1 cellular context compared by ENCODE assay signal in the genomic region with DNA sequence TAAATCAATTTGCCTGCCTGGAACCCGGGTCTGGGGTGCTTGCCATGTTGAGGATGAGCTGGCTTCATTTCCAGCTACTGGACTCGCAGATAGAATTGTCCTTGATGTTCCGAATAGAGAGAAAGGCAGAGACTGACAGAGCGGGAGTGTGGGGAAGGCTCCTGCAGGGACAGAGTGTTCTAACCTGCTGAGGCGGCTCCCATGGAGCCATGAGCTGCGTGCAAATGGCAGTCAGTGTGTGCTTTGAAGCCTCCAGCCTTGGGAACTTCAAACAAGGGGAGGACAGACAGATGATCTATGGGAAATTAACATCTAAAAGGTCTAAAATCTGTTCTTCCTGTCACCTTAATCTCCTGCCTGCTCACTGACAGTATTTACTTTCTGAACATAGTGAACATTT.
A peak's percentile ranks its signal among the peaks of the same experiment; 100 is the strongest.
TF ChIP-seq lines count a peak whose summit lies in the region.

No MANE protein-coding gene starts in this region.

TF ChIP-seq in GM23338, 12 proteins besides CTCF, POLR2A, EP300 and RAD21:
- TF ChIP-seq, protein P1, sequence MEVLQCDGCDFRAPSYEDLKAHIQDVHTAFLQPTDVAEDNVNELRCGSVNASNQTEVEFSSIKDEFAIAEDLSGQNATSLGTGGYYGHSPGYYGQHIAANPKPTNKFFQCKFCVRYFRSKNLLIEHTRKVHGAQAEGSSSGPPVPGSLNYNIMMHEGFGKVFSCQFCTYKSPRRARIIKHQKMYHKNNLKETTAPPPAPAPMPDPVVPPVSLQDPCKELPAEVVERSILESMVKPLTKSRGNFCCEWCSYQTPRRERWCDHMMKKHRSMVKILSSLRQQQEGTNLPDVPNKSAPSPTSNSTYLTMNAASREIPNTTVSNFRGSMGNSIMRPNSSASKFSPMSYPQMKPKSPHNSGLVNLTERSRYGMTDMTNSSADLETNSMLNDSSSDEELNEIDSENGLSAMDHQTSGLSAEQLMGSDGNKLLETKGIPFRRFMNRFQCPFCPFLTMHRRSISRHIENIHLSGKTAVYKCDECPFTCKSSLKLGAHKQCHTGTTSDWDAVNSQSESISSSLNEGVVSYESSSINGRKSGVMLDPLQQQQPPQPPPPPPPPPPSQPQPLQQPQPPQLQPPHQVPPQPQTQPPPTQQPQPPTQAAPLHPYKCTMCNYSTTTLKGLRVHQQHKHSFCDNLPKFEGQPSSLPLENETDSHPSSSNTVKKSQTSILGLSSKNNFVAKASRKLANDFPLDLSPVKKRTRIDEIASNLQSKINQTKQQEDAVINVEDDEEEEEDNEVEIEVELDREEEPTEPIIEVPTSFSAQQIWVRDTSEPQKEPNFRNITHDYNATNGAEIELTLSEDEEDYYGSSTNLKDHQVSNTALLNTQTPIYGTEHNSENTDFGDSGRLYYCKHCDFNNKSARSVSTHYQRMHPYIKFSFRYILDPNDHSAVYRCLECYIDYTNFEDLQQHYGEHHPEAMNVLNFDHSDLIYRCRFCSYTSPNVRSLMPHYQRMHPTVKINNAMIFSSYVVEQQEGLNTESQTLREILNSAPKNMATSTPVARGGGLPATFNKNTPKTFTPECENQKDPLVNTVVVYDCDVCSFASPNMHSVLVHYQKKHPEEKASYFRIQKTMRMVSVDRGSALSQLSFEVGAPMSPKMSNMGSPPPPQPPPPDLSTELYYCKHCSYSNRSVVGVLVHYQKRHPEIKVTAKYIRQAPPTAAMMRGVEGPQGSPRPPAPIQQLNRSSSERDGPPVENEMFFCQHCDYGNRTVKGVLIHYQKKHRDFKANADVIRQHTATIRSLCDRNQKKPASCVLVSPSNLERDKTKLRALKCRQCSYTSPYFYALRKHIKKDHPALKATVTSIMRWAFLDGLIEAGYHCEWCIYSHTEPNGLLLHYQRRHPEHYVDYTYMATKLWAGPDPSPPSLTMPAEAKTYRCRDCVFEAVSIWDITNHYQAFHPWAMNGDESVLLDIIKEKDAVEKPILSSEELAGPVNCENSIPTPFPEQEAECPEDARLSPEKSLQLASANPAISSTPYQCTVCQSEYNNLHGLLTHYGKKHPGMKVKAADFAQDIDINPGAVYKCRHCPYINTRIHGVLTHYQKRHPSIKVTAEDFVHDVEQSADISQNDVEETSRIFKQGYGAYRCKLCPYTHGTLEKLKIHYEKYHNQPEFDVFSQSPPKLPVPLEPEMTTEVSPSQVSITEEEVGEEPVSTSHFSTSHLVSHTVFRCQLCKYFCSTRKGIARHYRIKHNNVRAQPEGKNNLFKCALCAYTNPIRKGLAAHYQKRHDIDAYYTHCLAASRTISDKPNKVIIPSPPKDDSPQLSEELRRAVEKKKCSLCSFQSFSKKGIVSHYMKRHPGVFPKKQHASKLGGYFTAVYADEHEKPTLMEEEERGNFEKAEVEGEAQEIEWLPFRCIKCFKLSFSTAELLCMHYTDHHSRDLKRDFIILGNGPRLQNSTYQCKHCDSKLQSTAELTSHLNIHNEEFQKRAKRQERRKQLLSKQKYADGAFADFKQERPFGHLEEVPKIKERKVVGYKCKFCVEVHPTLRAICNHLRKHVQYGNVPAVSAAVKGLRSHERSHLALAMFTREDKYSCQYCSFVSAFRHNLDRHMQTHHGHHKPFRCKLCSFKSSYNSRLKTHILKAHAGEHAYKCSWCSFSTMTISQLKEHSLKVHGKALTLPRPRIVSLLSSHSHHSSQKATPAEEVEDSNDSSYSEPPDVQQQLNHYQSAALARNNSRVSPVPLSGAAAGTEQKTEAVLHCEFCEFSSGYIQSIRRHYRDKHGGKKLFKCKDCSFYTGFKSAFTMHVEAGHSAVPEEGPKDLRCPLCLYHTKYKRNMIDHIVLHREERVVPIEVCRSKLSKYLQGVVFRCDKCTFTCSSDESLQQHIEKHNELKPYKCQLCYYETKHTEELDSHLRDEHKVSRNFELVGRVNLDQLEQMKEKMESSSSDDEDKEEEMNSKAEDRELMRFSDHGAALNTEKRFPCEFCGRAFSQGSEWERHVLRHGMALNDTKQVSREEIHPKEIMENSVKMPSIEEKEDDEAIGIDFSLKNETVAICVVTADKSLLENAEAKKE (CRISPR knock-in tag; IDR thresholded peaks at IDR 0.05): 0 out of 2 replicates have a peak, but pooled peaks have one; percentile 47
- TF ChIP-seq JUNB (IDR thresholded peaks at IDR 0.05; ENCODE audit: unreplicated experiment): no peak
- TF ChIP-seq EZH2phosphoT487 (IDR thresholded peaks at IDR 0.05; ENCODE audit: unreplicated experiment): no peak
- no peak for TF ChIP-seq ZNF331 (CRISPR knock-in tag; IDR thresholded peaks at IDR 0.05; ENCODE audit: low read depth)
